In genomic region chr12:12699345-12699744, GRCh38 we compare ENCODE assay signal across 19 cellular contexts. TPM values are rescaled to one million over a fixed set of nuclear protein-coding genes. Genes with fewer than 3 reads are reported as not detected.
DNase-seq lines count a peak whose midpoint lies in the region; ATAC-seq and TF ChIP-seq lines count a peak whose summit lies in the region.
"Had no signal": no experiment of that assay in that cellular context is flagged by ENCODE, and none has a peak within 500 bp of the region (broad histone marks: within the 10 kb centered on the region; RNA-seq: fewer than 3 reads in every experiment).

No MANE protein-coding gene starts in this region.

- no peak overlapping the region for H3K4me3 Mint-ChIP-seq in activated naive CD4-positive, alpha-beta T cell treated with anti-CD3 and anti-CD28 coated beads, Interleukin-2, amount 50 U/mL, for 24 hours
- H3K4me3 Mint-ChIP-seq in CD8-positive, alpha-beta memory T cell: no peak overlapping the region
- no peak overlapping the region for H3K4me3 Mint-ChIP-seq in T-cell
- no peak overlapping the region for H3K4me3 Mint-ChIP-seq in naive thymus-derived CD4-positive, alpha-beta T cell
- H3K4me3 Mint-ChIP-seq: HFFc6 had no signal

- no peak overlapping the region for H3K4me3 ChIP-seq in CD8-positive, alpha-beta memory T cell (ENCODE audit: low read length)
- no peak overlapping the region for H3K4me3 ChIP-seq in naive thymus-derived CD4-positive, alpha-beta T cell (ENCODE audit: low read length)
- no peak overlapping the region for H3K4me3 ChIP-seq in colonic mucosa
- H3K4me3 ChIP-seq: Peyer's patch had no signal

- ATAC-seq in T-cell (replicated peaks in 1 of 4): no peak
- no peak for ATAC-seq in naive thymus-derived CD4-positive, alpha-beta T cell

- no peaks in the 10 kb centered on the region for H3K9me3 Mint-ChIP-seq in activated naive CD4-positive, alpha-beta T cell treated with anti-CD3 and anti-CD28 coated beads, Interleukin-2, amount 50 U/mL, for 24 hours
- H3K9me3 Mint-ChIP-seq in CD8-positive, alpha-beta memory T cell: no peaks in the 10 kb centered on the region
- H3K9me3 Mint-ChIP-seq in T-cell: no peaks in the 10 kb centered on the region
- H3K9me3 Mint-ChIP-seq in naive thymus-derived CD4-positive, alpha-beta T cell: peaks cover 0 to 5% (median 0%) of the 10 kb centered on the region in 11 donors

- CTCF ChIA-PET in CD8-positive, alpha-beta memory T cell (lab: Charles Lee): interaction anchor here (1.0 to 3.0 kb wide), 5 partner anchors 15 to 45 kb away, joined by 3 to 13 read pairs (median 3); partner anchors contain the start of gene CDKN1B
- CTCF ChIA-PET in T-cell (lab: Charles Lee): interaction anchor here (0.5 to 0.6 kb wide), 2 partner anchors 324 to 337 kb away, joined by 3 to 4 read pairs; no protein-coding TSS in a partner anchor
- CTCF ChIA-PET in naive thymus-derived CD4-positive, alpha-beta T cell (lab: Charles Lee): interaction anchor here (0.7 to 5.0 kb wide), 4 partner anchors 16 to 46 kb away, joined by 3 to 29 read pairs (median 11); partner anchors contain the start of gene CDKN1B

- no peak for DNase-seq in activated naive CD4-positive, alpha-beta T cell treated with Interleukin-2 at 50 U/mL for 16 hours
- DNase-seq in CD8-positive, alpha-beta memory T cell: no peak
- DNase-seq in T-cell (no peak), T-helper 9 cell (no peak), colonic mucosa (no peak)
- no peak for DNase-seq in naive thymus-derived CD4-positive, alpha-beta T cell
- DNase-seq in stimulated activated naive CD4-positive, alpha-beta T cell (lab: John Stamatoyannopoulos, UW): no peak
- DNase-seq: COR-L47, DMS153, GOT3, HFFc6, IMR-90, NCI-H1436, NCI-H2029 treated with DMSO at 0.1 percent for 48 hours, NCI-H510A, NCI-H82, Peyer's patch, Right ventricle myocardium superior had no signal

- no peaks in the 10 kb centered on the region for H3K36me3 ChIP-seq in CD8-positive, alpha-beta memory T cell (ENCODE audit: insufficient read depth, low read length)
- H3K36me3 ChIP-seq in naive thymus-derived CD4-positive, alpha-beta T cell (ENCODE audit: control insufficient read depth in 2 of 3, insufficient read depth in 3 of 3, low read length in 3 of 3): no peaks in the 10 kb centered on the region
- no peaks in the 10 kb centered on the region for H3K36me3 ChIP-seq in colonic mucosa
- H3K36me3 ChIP-seq: Peyer's patch had no signal

- no peak overlapping the region for H3K27ac ChIP-seq in CD8-positive, alpha-beta memory T cell (ENCODE audit: low read depth, low read length)
- H3K27ac ChIP-seq in naive thymus-derived CD4-positive, alpha-beta T cell (ENCODE audit: low read depth, low read length): no peak overlapping the region
- H3K27ac ChIP-seq in colonic mucosa: no peak overlapping the region

- peaks cover 2% of the 10 kb centered on the region for H3K36me3 Mint-ChIP-seq in activated naive CD4-positive, alpha-beta T cell treated with anti-CD3 and anti-CD28 coated beads, Interleukin-2, amount 50 U/mL, for 24 hours
- peaks cover 0 to 4% (median 2%) of the 10 kb centered on the region in 3 donors for H3K36me3 Mint-ChIP-seq in CD8-positive, alpha-beta memory T cell
- no peaks in the 10 kb centered on the region for H3K36me3 Mint-ChIP-seq in T-cell
- peaks cover 0 to 11% (median 0%) of the 10 kb centered on the region in 5 donors for H3K36me3 Mint-ChIP-seq in naive thymus-derived CD4-positive, alpha-beta T cell

- H3K4me1 ChIP-seq in CD8-positive, alpha-beta memory T cell (ENCODE audit: insufficient read depth, low read length): peaks cover 26% of the 10 kb centered on the region
- peaks cover 16 to 21% of the 10 kb centered on the region in 2 donors for H3K4me1 ChIP-seq in naive thymus-derived CD4-positive, alpha-beta T cell (ENCODE audit: control insufficient read depth in 2 of 2, insufficient read depth in 2 of 2, low read length in 2 of 2)
- H3K4me1 ChIP-seq in colonic mucosa: peaks cover 4% of the 10 kb centered on the region

- no peak for TF ChIP-seq CTCF in colonic mucosa (IDR thresholded peaks at IDR 0.05)

- no peak overlapping the region for H3K9ac ChIP-seq in colonic mucosa (ENCODE audit: low read depth in 2 of 2, low read length in 2 of 2)

- no peaks in the 10 kb centered on the region for H3K27me3 Mint-ChIP-seq in activated naive CD4-positive, alpha-beta T cell treated with anti-CD3 and anti-CD28 coated beads, Interleukin-2, amount 50 U/mL, for 24 hours
- H3K27me3 Mint-ChIP-seq in CD8-positive, alpha-beta memory T cell: no peaks in the 10 kb centered on the region
- no peaks in the 10 kb centered on the region for H3K27me3 Mint-ChIP-seq in T-cell
- H3K27me3 Mint-ChIP-seq in naive thymus-derived CD4-positive, alpha-beta T cell: no peaks in the 10 kb centered on the region

- POLR2A ChIA-PET in CD8-positive, alpha-beta memory T cell (lab: Charles Lee): interaction anchor here (4.8 kb wide), 1 partner anchor 17 kb away, joined by 168 read pairs; the partner anchor contains the start of gene CDKN1B
- POLR2A ChIA-PET in T-cell (lab: Charles Lee): interaction anchor here (0.8 to 1.4 kb wide), 3 partner anchors 11 to 320 kb away, joined by 4 read pairs; no protein-coding TSS in a partner anchor
- POLR2A ChIA-PET in naive thymus-derived CD4-positive, alpha-beta T cell (lab: Charles Lee): interaction anchor here (0.6 to 35.7 kb wide), 6 partner anchors 8 to 161 kb away, joined by 3 to 1179 read pairs (median 4); partner anchors contain the start of gene CDKN1B

- peak overlapping the region; percentile 92 for H3K27ac Mint-ChIP-seq in activated naive CD4-positive, alpha-beta T cell treated with anti-CD3 and anti-CD28 coated beads, Interleukin-2, amount 50 U/mL, for 24 hours
- peak overlapping the region; percentile 21 to 100 (median 64) for H3K27ac Mint-ChIP-seq in CD8-positive, alpha-beta memory T cell
- peak overlapping the region; percentile 45 to 82 for H3K27ac Mint-ChIP-seq in T-cell
- H3K27ac Mint-ChIP-seq in naive thymus-derived CD4-positive, alpha-beta T cell: peak overlapping the region in 6 of 9 donors; percentile 24 to 99 (median 53)
- H3K27ac Mint-ChIP-seq: HFFc6 had no signal

- H3K9me3 ChIP-seq in CD8-positive, alpha-beta memory T cell (ENCODE audit: low read length): no peaks in the 10 kb centered on the region
- H3K9me3 ChIP-seq in naive thymus-derived CD4-positive, alpha-beta T cell (ENCODE audit: control insufficient read depth in 2 of 3, low read length in 3 of 3): no peaks in the 10 kb centered on the region
- H3K9me3 ChIP-seq in colonic mucosa: no peaks in the 10 kb centered on the region
- H3K9me3 ChIP-seq: Peyer's patch had no signal

- intact Hi-C loops in naive thymus-derived CD4-positive, alpha-beta T cell (cut with micrococcal nuclease): loop anchor here (5.0 to 10.0 kb wide), 3 partner anchors 52 to 1525 kb away; partner anchors contain the start of genes LRP6 (in 1 of the 2) and SMIM10L1 (in 1 of the 2)
- intact Hi-C loops in colonic mucosa (cut with DNase I): no loop called here

- H3K27me3 ChIP-seq in CD8-positive, alpha-beta memory T cell (ENCODE audit: insufficient read depth, low read length, poor library complexity, severe bottlenecking): no peaks in the 10 kb centered on the region
- no peaks in the 10 kb centered on the region for H3K27me3 ChIP-seq in naive thymus-derived CD4-positive, alpha-beta T cell (ENCODE audit: control insufficient read depth in 2 of 2, insufficient read depth in 2 of 2, low read length in 2 of 2)
- no peaks in the 10 kb centered on the region for H3K27me3 ChIP-seq in colonic mucosa
- H3K27me3 ChIP-seq: Peyer's patch had no signal

- peaks cover 58% of the 10 kb centered on the region for H3K4me1 Mint-ChIP-seq in activated naive CD4-positive, alpha-beta T cell treated with anti-CD3 and anti-CD28 coated beads, Interleukin-2, amount 50 U/mL, for 24 hours
- peaks cover 31 to 49% (median 42%) of the 10 kb centered on the region in 3 donors for H3K4me1 Mint-ChIP-seq in CD8-positive, alpha-beta memory T cell
- peaks cover 38 to 53% (median 48%) of the 10 kb centered on the region in 3 donors for H3K4me1 Mint-ChIP-seq in T-cell
- peaks cover 28 to 61% (median 48%) of the 10 kb centered on the region in 7 donors for H3K4me1 Mint-ChIP-seq in naive thymus-derived CD4-positive, alpha-beta T cell

RNA-seq across cellular contexts. Expression of gene GPR19, which starts 3.4 kb away (rescaled TPM):
- 1 to 10 TPM; 9.1 TPM for total RNA-seq in CD8-positive, alpha-beta memory T cell
- polyA plus RNA-seq in CD8-positive, alpha-beta memory T cell: 1.3 TPM
- total RNA-seq in T-cell: 1 to 10 TPM; 1.7 to 5.2 (median 2.2) TPM
- total RNA-seq in naive thymus-derived CD4-positive, alpha-beta T cell: 10 to 100 TPM in 1 of 5 experiments, 1 to 10 TPM in 3, under 1 TPM in 1; 0.69 to 10.4 (median 2.7) TPM
- under 1 TPM; 0.17 to 0.52 TPM for polyA plus RNA-seq in naive thymus-derived CD4-positive, alpha-beta T cell
- total RNA-seq in colonic mucosa: under 1 TPM; 0.74 to 0.96 TPM
- total RNA-seq: Right ventricle myocardium superior had no signal

RNA-seq across cellular contexts. Expression of gene CDKN1B, which starts 17.8 kb away (rescaled TPM):
- total RNA-seq in CD8-positive, alpha-beta memory T cell: 10 to 100 TPM; 47.1 to 48.7 TPM
- polyA plus RNA-seq in CD8-positive, alpha-beta memory T cell: 10.0 TPM
- 100 to 1,000 TPM; 170 to 246 (median 188) TPM for total RNA-seq in T-cell
- total RNA-seq in naive thymus-derived CD4-positive, alpha-beta T cell: 100 to 1,000 TPM; 105 to 205 (median 191) TPM
- polyA plus RNA-seq in naive thymus-derived CD4-positive, alpha-beta T cell: 10 to 100 TPM; 15.1 to 32.8 TPM
- 10 to 100 TPM; 52.1 to 54.0 TPM for total RNA-seq in colonic mucosa
